9 cellular contexts compared by ENCODE assay signal in genomic region chrX:136954930-136955329, GRCh38.
DNase-seq lines count a peak whose midpoint lies in the region; ATAC-seq and TF ChIP-seq lines count a peak whose summit lies in the region.
"Had no signal": no experiment of that assay in that cellular context is flagged by ENCODE, and none has a peak within 500 bp of the region (broad histone marks: within the 10 kb centered on the region; RNA-seq: fewer than 3 reads in every experiment).

No MANE protein-coding gene starts in this region.

- peak; percentile 64; the same call in 1 of the 2 replicates for ATAC-seq in Panc1
- no peak for ATAC-seq in HG03432 (IDR thresholded peaks at IDR 0.05; ENCODE audit: unreplicated experiment)
- ATAC-seq in GM19328 (IDR thresholded peaks at IDR 0.05; ENCODE audit: unreplicated experiment): no peak
- ATAC-seq in aorta (ENCODE audit: low FRiP score): no peak

- H3K4me1 Mint-ChIP-seq in type B pancreatic cell (ENCODE audit: unreplicated experiment): no peaks in the 10 kb centered on the region

- POLR2A ChIA-PET in AG04450 (lab: Yijun Ruan, JAX): no interaction called here
- POLR2A ChIA-PET in Panc1 (lab: Charles Lee): no interaction called here

- H3K4me1 ChIP-seq in Panc1 (ENCODE audit: control insufficient read depth, insufficient read depth, low read length): no peaks in the 10 kb centered on the region
- H3K4me1 ChIP-seq in aorta (ENCODE audit: control insufficient read depth in 1 of 2, insufficient read depth in 2 of 2, low read length in 2 of 2): no peaks in the 10 kb centered on the region

- 2 to 14% methylated on average over 4 of the region's 4 CpGs for WGBS in aorta, 2 donors

- in situ Hi-C loops in GM13977 (cut with MboI; ENCODE audit: low pct_unique_long_range_greater_than_20kb, low sequenced_read_pairs, unreplicated experiment) (loop anchor here (25.0 kb wide), 1 partner anchor 232 kb away; no protein-coding TSS in a partner anchor), Panc1 (cut with HindIII; ENCODE audit: low pct_unique_long_range_greater_than_20kb, low sequenced_read_pairs) (no loop called here)

- H3K27me3 ChIP-seq in AG04450 (ENCODE audit: control insufficient read depth, insufficient read depth, low read length) (no peaks in the 10 kb centered on the region), Panc1 (ENCODE audit: control insufficient read depth, insufficient read depth, low read length) (no peaks in the 10 kb centered on the region), aorta (ENCODE audit: control insufficient read depth in 1 of 2, insufficient read depth in 2 of 2, low read length in 1 of 2) (no peaks in the 10 kb centered on the region)

- no peaks in the 10 kb centered on the region for H3K27me3 Mint-ChIP-seq in type B pancreatic cell
- H3K27me3 Mint-ChIP-seq: dendritic cell treated with granulocyte-macrophage colony-stimulating factor and Interleukin-4, amounts not matched to agents 40 ng/mL and 50 ng/mL, for 4 days had no signal

- H3K27ac Mint-ChIP-seq in type B pancreatic cell: no peak overlapping the region
- H3K27ac Mint-ChIP-seq: dendritic cell treated with granulocyte-macrophage colony-stimulating factor and Interleukin-4, amounts not matched to agents 40 ng/mL and 50 ng/mL, for 4 days had no signal

- no peaks in the 10 kb centered on the region for H3K9me3 ChIP-seq in AG04450 (ENCODE audit: control insufficient read depth, insufficient read depth, low read length)
- H3K9me3 ChIP-seq in Panc1 (ENCODE audit: control insufficient read depth, insufficient read depth, low read depth, low read length): no peaks in the 10 kb centered on the region
- H3K9me3 ChIP-seq in aorta (ENCODE audit: control insufficient read depth, low read length): no peaks in the 10 kb centered on the region

- H3K36me3 ChIP-seq in Panc1 (ENCODE audit: control insufficient read depth, insufficient read depth, low read length) (no peaks in the 10 kb centered on the region), aorta (ENCODE audit: control insufficient read depth in 1 of 2, insufficient read depth in 2 of 2, low read length in 1 of 2) (no peaks in the 10 kb centered on the region)

- CTCF ChIA-PET in AG04450 (lab: Charles Lee) (interaction anchor here (1.5 to 4.5 kb wide), 3 partner anchors 13 to 239 kb away, joined by 4 to 19 read pairs (median 13); no protein-coding TSS in a partner anchor), Panc1 (lab: Charles Lee) (interaction anchor here (1.1 kb wide), 1 partner anchor 239 kb away, joined by 3 read pairs; no protein-coding TSS in a partner anchor)

- H3K9me3 Mint-ChIP-seq in type B pancreatic cell: no peaks in the 10 kb centered on the region
- H3K9me3 Mint-ChIP-seq: dendritic cell treated with granulocyte-macrophage colony-stimulating factor and Interleukin-4, amounts not matched to agents 40 ng/mL and 50 ng/mL, for 4 days had no signal

- intact Hi-C loops in Panc1 (cut with micrococcal nuclease; ENCODE audit: unreplicated experiment) (loop anchor here (1.0 kb wide), 2 partner anchors 97 to 239 kb away; no protein-coding TSS in a partner anchor), aorta (cut with DNase I) (loop anchor here (5.0 to 10.0 kb wide), 2 partner anchors 97 to 100 kb away; no protein-coding TSS in a partner anchor)

- DNase-seq in AG04450 (ENCODE audit: low read depth, low spot score) (no peak), GM13977 (ENCODE audit: low spot score) (no peak), Panc1 (ENCODE audit: low read depth, low spot score) (peak; percentile 7), fibroblast of the aortic adventitia (ENCODE audit: low read depth) (peak; percentile 64), type B pancreatic cell (ENCODE audit: extremely low spot score, unreplicated experiment) (no peak), aorta (no peak)

- TF ChIP-seq CTCF in AG04450 (IDR thresholded peaks at IDR 0.05; ENCODE audit: low read depth, low read length) (peak; percentile 52), GM13977 (IDR thresholded peaks at IDR 0.05; ENCODE audit: extremely low read depth, insufficient read depth, missing control alignments) (peak; percentile 48), Panc1 (IDR thresholded peaks at IDR 0.05) (peak; percentile 3; the same call in 1 of the 2 replicates), fibroblast of the aortic adventitia (IDR thresholded peaks at IDR 0.05; ENCODE audit: insufficient read depth, low read length) (peak; percentile 54), type B pancreatic cell (conservative IDR thresholded peaks at IDR 0.05) (peak; percentile 74)

- H3K27ac ChIP-seq in AG04450 (ENCODE audit: low read depth, low read length) (no peak overlapping the region), Panc1 (ENCODE audit: low read length) (no peak overlapping the region), aorta (ENCODE audit: low read depth in 1 of 2, low read length in 2 of 2) (no peak overlapping the region)

- no peak overlapping the region for H3K4me3 ChIP-seq in AG04450 (ENCODE audit: low read depth, low read length)
- no peak overlapping the region for H3K4me3 ChIP-seq in Panc1 (ENCODE audit: low read depth in 2 of 2, low read length in 2 of 2)
- H3K4me3 ChIP-seq in fibroblast of the aortic adventitia (ENCODE audit: low read depth, low read length): no peak overlapping the region
- no peak overlapping the region for H3K4me3 ChIP-seq in aorta (ENCODE audit: low read length in 2 of 2)

- no peak overlapping the region for H3K4me3 Mint-ChIP-seq in type B pancreatic cell
- H3K4me3 Mint-ChIP-seq: dendritic cell treated with granulocyte-macrophage colony-stimulating factor and Interleukin-4, amounts not matched to agents 40 ng/mL and 50 ng/mL, for 4 days had no signal

- peaks cover 3% of the 10 kb centered on the region for H3K36me3 Mint-ChIP-seq in type B pancreatic cell

- BruUV-seq in Panc1 (replicated peaks; lab: Mats Ljungman, UMichigan): no TSS peak

Comparison
In these comparisons a context has a peak if more than half of its experiments do, and no peak if none do; other contexts are left out.
1. DNase-seq: peak in Panc1 (single experiment) and fibroblast of the aortic adventitia (single experiment); none in AG04450 (single experiment), GM13977 (single experiment), type B pancreatic cell (single experiment) and aorta (0 of 2).
2. CTCF ChIP-seq: peak in every context shown above with its lines; median percentile 74 in type B pancreatic cell; 54 in fibroblast of the aortic adventitia; 52 in AG04450; 48 in GM13977; 3 in Panc1.